8 cellular contexts compared by ENCODE assay signal in the genomic region with DNA sequence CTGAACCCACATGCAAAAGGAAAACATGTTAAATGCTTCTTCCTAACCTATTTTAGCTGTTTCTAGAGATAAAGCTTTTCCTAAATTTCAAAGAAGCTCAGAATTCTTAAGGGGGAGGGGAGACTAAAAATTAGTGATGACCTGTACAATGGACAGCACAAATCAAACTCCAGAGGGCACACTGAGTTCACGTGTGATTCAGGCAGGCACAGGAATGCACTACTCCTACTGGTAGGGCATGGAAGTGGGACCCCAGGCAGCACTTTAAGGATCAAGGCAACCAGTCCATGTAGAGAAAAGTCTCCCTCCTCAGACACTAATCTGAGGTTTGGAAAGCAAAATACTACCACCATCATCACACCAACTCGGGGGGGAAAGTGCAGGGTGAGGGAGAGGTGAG. TPM values are rescaled to one million over a fixed set of nuclear protein-coding genes. Genes with fewer than 3 reads are reported as not detected.
A peak's percentile ranks its signal among the peaks of the same experiment; 100 is the strongest.
DNase-seq lines count a peak whose midpoint lies in the region; ATAC-seq, FAIRE-seq and TF ChIP-seq lines count a peak whose summit lies in the region.

No MANE protein-coding gene starts in this region.

- TF ChIP-seq POLR2A in heart left ventricle (IDR thresholded peaks at IDR 0.05) (no peak), sigmoid colon (IDR thresholded peaks at IDR 0.05) (no peak)

- no peak for FAIRE-seq in urothelium cell line (lab: Jason Lieb, UNC)

- H3K27ac ChIP-seq in heart left ventricle (no peak overlapping the region), heart right ventricle (no peak overlapping the region), sigmoid colon (no peak overlapping the region)

- H3K9me3 ChIP-seq in heart left ventricle = no peaks in the 10 kb centered on the region
- H3K9me3 ChIP-seq in heart right ventricle = no peaks in the 10 kb centered on the region
- H3K9me3 ChIP-seq in sigmoid colon = no peaks in the 10 kb centered on the region

- TF ChIP-seq CTCF in heart left ventricle (IDR thresholded peaks at IDR 0.05) = peak in 7 of 12 donors; percentile 8 to 35 (median 24)
- TF ChIP-seq CTCF in heart right ventricle (IDR thresholded peaks at IDR 0.05) = peak in 4 of 9 donors; percentile 29 to 34 (median 32)
- TF ChIP-seq CTCF in fibroblast of villous mesenchyme (IDR thresholded peaks at IDR 0.05; ENCODE audit: insufficient read depth, low read depth, low read length) = peak; percentile 38
- peak in 1 of 4 experiments; percentile 34 for TF ChIP-seq CTCF in sigmoid colon (IDR thresholded peaks at IDR 0.05)

- no peak for DNase-seq in heart left ventricle
- no peak for DNase-seq in heart right ventricle
- peak; percentile 70 for DNase-seq in RKO (ENCODE audit: low spot score)
- no peak for DNase-seq in fibroblast of villous mesenchyme (ENCODE audit: low read depth)
- DNase-seq in urothelium cell line (ENCODE audit: low spot score) = peak; percentile 41
- no peak for DNase-seq in sigmoid colon
- no peak for DNase-seq in posterior vena cava (ENCODE audit: low spot score)

- peak in 2 of 4 donors; percentile 45 to 50 for ATAC-seq in heart left ventricle
- no peak for ATAC-seq in heart right ventricle
- no peak for ATAC-seq in GM19467 (IDR thresholded peaks at IDR 0.05; ENCODE audit: unreplicated experiment)

- no peaks in the 10 kb centered on the region for H3K4me1 ChIP-seq in heart left ventricle
- H3K4me1 ChIP-seq in heart right ventricle = no peaks in the 10 kb centered on the region
- H3K4me1 ChIP-seq in sigmoid colon = no peaks in the 10 kb centered on the region

- intact Hi-C loops in heart left ventricle (cut with DNase I) = no loop called here
- intact Hi-C loops in heart right ventricle (cut with DNase I) = no loop called here
- intact Hi-C loops in sigmoid colon (cut with DNase I) = no loop called here
- intact Hi-C loops in posterior vena cava (cut with DNase I) = no loop called here

- no peak for TF ChIP-seq EP300 in sigmoid colon (IDR thresholded peaks at IDR 0.05)

- H3K36me3 ChIP-seq in heart left ventricle (no peaks in the 10 kb centered on the region), heart right ventricle (no peaks in the 10 kb centered on the region), sigmoid colon (no peaks in the 10 kb centered on the region)

- H3K27me3 ChIP-seq in heart left ventricle = no peaks in the 10 kb centered on the region
- H3K27me3 ChIP-seq in heart right ventricle = peaks cover 0 to 4% (median 0%) of the 10 kb centered on the region in 7 donors
- no peaks in the 10 kb centered on the region for H3K27me3 ChIP-seq in sigmoid colon

- WGBS in heart left ventricle, 4 donors = 46 to 61% (median 57%) methylated on average over 2 of the region's 2 CpGs
- WGBS in heart right ventricle, 2 donors = 54% methylated on average over 2 of the region's 2 CpGs
- 58 to 64% methylated on average over 2 of the region's 2 CpGs for WGBS in sigmoid colon, 2 donors

- H3K4me3 ChIP-seq in heart left ventricle (no peak overlapping the region), heart right ventricle (no peak overlapping the region), fibroblast of villous mesenchyme (ENCODE audit: low read depth, low read length) (no peak overlapping the region), sigmoid colon (no peak overlapping the region)

RNA-seq across cellular contexts. Expression of gene CLCA4, which starts 31.3 kb away (rescaled TPM):
- total RNA-seq in heart left ventricle (under 1 TPM in 1 of 9 donors, not detected in 8; 0.51 TPM), heart right ventricle (under 1 TPM in 1 of 10 donors, not detected in 9; 0.23 TPM), fibroblast of villous mesenchyme (not detected in 2 replicates), sigmoid colon (1 to 10 TPM in 2 of 4 donors, not detected in 2; 1.7 to 2.1 TPM), posterior vena cava (not detected)
- polyA plus RNA-seq in heart left ventricle (under 1 TPM in 1 of 2 donors, not detected in 1; 0.14 TPM), heart right ventricle (under 1 TPM in 1 of 2 donors, not detected in 1; 0.04 TPM), sigmoid colon (100 to 1,000 TPM; 168 to 854 (median 502) TPM)

RNA-seq across cellular contexts. Expression of gene CLCA1, which starts 46.9 kb away (rescaled TPM):
- under 1 TPM in 1 of 9 donors, not detected in 8; 0.07 TPM for total RNA-seq in heart left ventricle
- polyA plus RNA-seq in heart left ventricle = under 1 TPM in 1 of 2 donors, not detected in 1; 0.06 TPM
- total RNA-seq in heart right ventricle = not detected
- polyA plus RNA-seq in heart right ventricle = not detected
- under 0.01 TPM in 1 of 2 replicates, not detected in the other for total RNA-seq in fibroblast of villous mesenchyme
- total RNA-seq in sigmoid colon = under 1 TPM in 1 of 4 donors, not detected in 3; 0.83 TPM
- polyA plus RNA-seq in sigmoid colon = 100 to 1,000 TPM; 184 to 262 (median 201) TPM
- not detected for total RNA-seq in posterior vena cava

Comparison
In these comparisons a context has a peak if more than half of its experiments do, and no peak if none do; other contexts are left out.
1. DNase-seq: peak in RKO (single experiment) and urothelium cell line (single experiment); none in heart left ventricle (0 of 5), heart right ventricle (0 of 2), fibroblast of villous mesenchyme (single experiment), sigmoid colon (single experiment) and posterior vena cava (single experiment).